9 cellular contexts compared by ENCODE assay signal in genomic region chr1:156102634-156103511, GRCh38.
DNase-seq lines count a peak whose midpoint lies in the region; ATAC-seq and TF ChIP-seq lines count a peak whose summit lies in the region.
"Had no signal": no experiment of that assay in that cellular context is flagged by ENCODE, and none has a peak within 500 bp of the region (broad histone marks: within the 10 kb centered on the region; RNA-seq: fewer than 3 reads in every experiment).

No MANE protein-coding gene starts in this region.

- ATAC-seq in GM19328 (IDR thresholded peaks at IDR 0.05; ENCODE audit: unreplicated experiment) (no peak), HG03571 (IDR thresholded peaks at IDR 0.05; ENCODE audit: unreplicated experiment) (no peak), GM21825 (IDR thresholded peaks at IDR 0.05; ENCODE audit: unreplicated experiment) (no peak)

- no peak overlapping the region for H3K9ac ChIP-seq in rectal smooth muscle tissue (ENCODE audit: low read length)

- H3K27me3 ChIP-seq in rectal smooth muscle tissue (ENCODE audit: control insufficient read depth, insufficient read depth, low read length), result no peaks in the 10 kb centered on the region

- no peak for TF ChIP-seq CTCF in RWPE1 (conservative IDR thresholded peaks at IDR 0.05; ENCODE audit: low read depth)

- DNase-seq in ELR (ENCODE audit: low read depth), result peak; percentile 55
- DNase-seq in RWPE1 (ENCODE audit: low spot score), result no peak
- peak; percentile 73 for DNase-seq in fibroblast of gingiva (ENCODE audit: low read depth)
- no peak for DNase-seq in stimulated activated naive CD4-positive, alpha-beta T cell treated with Interleukin-2 at 50 U/mL for 16 hours (lab: John Stamatoyannopoulos, UW)
- DNase-seq: activated naive CD4-positive, alpha-beta T cell treated with anti-CD3 and anti-CD28 coated beads, Interleukin-2, amount 10 ng/mL, durations not matched to agents 7 days and 5 days had no signal

- H3K36me3 ChIP-seq in rectal smooth muscle tissue (ENCODE audit: control insufficient read depth, insufficient read depth, low read length), result no peaks in the 10 kb centered on the region

- POLR2A ChIA-PET in RWPE1 (lab: Yijun Ruan, JAX; ENCODE audit: low non-redundant PET), result no interaction called here

- CTCF ChIA-PET in RWPE1 (lab: Yijun Ruan, JAX), result interaction anchor here (1.8 to 2.5 kb wide), 2 partner anchors 20 to 27 kb away, joined by 11 read pairs; no protein-coding TSS in a partner anchor

- H3K27ac ChIP-seq in RWPE1 (peak overlapping the region; percentile 98), rectal smooth muscle tissue (ENCODE audit: low read depth, low read length) (peak overlapping the region; percentile 99)

- H3K4me3 ChIP-seq in rectal smooth muscle tissue (ENCODE audit: low read length), result peak overlapping the region; percentile 17

- peaks cover 46% of the 10 kb centered on the region for H3K4me1 ChIP-seq in rectal smooth muscle tissue (ENCODE audit: control insufficient read depth, insufficient read depth, low read length)

Comparison
In these comparisons a context has a peak if more than half of its experiments do, and no peak if none do; other contexts are left out.
1. DNase-seq: peak in ELR (single experiment) and fibroblast of gingiva (single experiment); none in RWPE1 (single experiment) and stimulated activated naive CD4-positive, alpha-beta T cell treated with Interleukin-2 at 50 U/mL for 16 hours (single experiment).